26 cellular contexts compared by ENCODE assay signal in the genomic region with DNA sequence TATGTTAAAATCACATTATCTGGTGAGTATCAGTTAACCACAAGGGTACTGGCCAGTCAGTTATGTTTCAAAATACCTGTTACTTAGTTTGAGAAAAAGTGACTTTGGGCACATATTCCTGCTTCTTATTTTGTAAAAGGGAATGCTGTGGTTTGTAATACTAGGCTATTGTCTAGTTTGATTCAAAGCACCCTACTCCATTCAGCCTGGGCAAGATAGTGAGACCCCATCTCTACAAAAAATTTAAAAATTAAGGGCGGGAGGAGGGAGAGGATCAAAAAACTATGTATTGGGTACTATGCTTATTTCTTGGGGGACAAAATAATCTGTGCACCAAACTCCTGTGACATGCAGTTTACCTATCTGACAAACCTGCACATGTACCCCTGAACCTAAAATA. TPM values are rescaled to one million over a fixed set of nuclear protein-coding genes. Genes with fewer than 3 reads are reported as not detected.
DNase-seq lines count a peak whose midpoint lies in the region; ATAC-seq, FAIRE-seq and TF ChIP-seq lines count a peak whose summit lies in the region.
"Had no signal": no experiment of that assay in that cellular context is flagged by ENCODE, and none has a peak within 500 bp of the region (broad histone marks: within the 10 kb centered on the region; RNA-seq: fewer than 3 reads in every experiment).

No MANE protein-coding gene starts in this region.

- no peak overlapping the region for H3K4me3 Mint-ChIP-seq in astrocyte (ENCODE audit: unreplicated experiment)
- H3K4me3 Mint-ChIP-seq: CD14-positive monocyte; CD4-positive, alpha-beta T cell; CD8-positive, alpha-beta memory T cell had no signal

- peaks cover 1% of the 10 kb centered on the region for H3K4me1 Mint-ChIP-seq in astrocyte (ENCODE audit: low read depth, unreplicated experiment)

- TF ChIP-seq RAD21 in K562 (CRISPR knock-in tag; conservative IDR thresholded peaks at IDR 0.05 in 1 of 2, IDR thresholded peaks at IDR 0.05 in 1 of 2) = no peak

- no peak for TF ChIP-seq EP300 in K562 (IDR thresholded peaks at IDR 0.05; ENCODE audit: low read length)
- no peak for TF ChIP-seq EP300 in transverse colon (IDR thresholded peaks at IDR 0.05; ENCODE audit: low read depth)

- H3K27me3 ChIP-seq in astrocyte (ENCODE audit: insufficient read depth, low read length) = no peaks in the 10 kb centered on the region
- H3K27me3 ChIP-seq in K562 (ENCODE audit: control insufficient read depth in 2 of 2, insufficient read depth in 2 of 2, low read length in 2 of 2) = no peaks in the 10 kb centered on the region
- H3K27me3 ChIP-seq in transverse colon = no peaks in the 10 kb centered on the region
- H3K27me3 ChIP-seq: BE2C; BLaER1 treated with 17β-estradiol and CSF1 and Interleukin-3, amounts not matched to agents 10 nM and 100 nM had no signal

- H3K79me2 ChIP-seq in astrocyte (ENCODE audit: insufficient read depth, low read length) (peaks cover 8% of the 10 kb centered on the region), K562 (ENCODE audit: control insufficient read depth, insufficient read depth, low read length) (no peaks in the 10 kb centered on the region; the same call in 2 of the 3 replicates)

- peaks cover 9% of the 10 kb centered on the region for H3K36me3 Mint-ChIP-seq in astrocyte (ENCODE audit: low read depth, unreplicated experiment)

- H3K9me1 ChIP-seq in K562 (ENCODE audit: control insufficient read depth, insufficient read depth, low read length) = no peaks in the 10 kb centered on the region

- no peak for TF ChIP-seq CTCF in astrocyte (IDR thresholded peaks at IDR 0.05; ENCODE audit: insufficient read depth, low read depth, low read length)
- no peak for TF ChIP-seq CTCF in K562 (IDR thresholded peaks at IDR 0.05 in 2 of 3, conservative IDR thresholded peaks at IDR 0.05 in 1 of 3; ENCODE audit: insufficient read depth in 2 of 3, low read depth in 1 of 3, low read length in 3 of 3)
- TF ChIP-seq CTCF in transverse colon (IDR thresholded peaks at IDR 0.05) = no peak
- TF ChIP-seq CTCF in GM10266 (IDR thresholded peaks at IDR 0.05; ENCODE audit: control insufficient read depth, insufficient read depth, low read depth, missing control alignments) = no peak

- no peak for TF ChIP-seq POLR2A in K562 (conservative IDR thresholded peaks at IDR 0.05)
- no peak for TF ChIP-seq POLR2A in transverse colon (IDR thresholded peaks at IDR 0.05)

- 100% methylated on average over 1 of the region's 1 CpG for WGBS in K562 (ENCODE audit: insufficient coverage, low coverage, missing lambda C conversion rate)
- WGBS in transverse colon (ENCODE audit: low coverage in 1 of 2), 2 donors = 78 to 97% methylated on average over 1 of the region's 1 CpG

- no peak for FAIRE-seq in astrocyte (lab: Jason Lieb, UNC)
- FAIRE-seq in K562 (lab: Jason Lieb, UNC) = no peak
- FAIRE-seq: A549, D721Med, GM12891, H54 had no signal

- BruUV-seq in K562 (replicated peaks; lab: Mats Ljungman, UMichigan) = no TSS peak

- no peak overlapping the region for H3K4me3 ChIP-seq in astrocyte (ENCODE audit: insufficient read depth, low read depth, low read length)
- H3K4me3 ChIP-seq in K562 = no peak overlapping the region
- no peak overlapping the region for H3K4me3 ChIP-seq in transverse colon
- H3K4me3 ChIP-seq: A549; BLaER1 treated with 17β-estradiol and CSF1 and Interleukin-3, amounts not matched to agents 10 nM and 100 nM; HAP-1 had no signal

- peak; percentile 13 for DNase-seq in NOMO-1 treated with DMSO at 0.1 percent for 48 hours (lab: John Stamatoyannopoulos, UW; ENCODE audit: unreplicated experiment)
- no peak for DNase-seq in NOMO-1 (lab: John Stamatoyannopoulos, UW; ENCODE audit: unreplicated experiment in 2 of 2)
- peak; percentile 13 for DNase-seq in OCI-M1 (lab: John Stamatoyannopoulos, UW)
- peak; percentile 3 for DNase-seq in astrocyte (ENCODE audit: low read depth)
- DNase-seq in K562 (ENCODE audit: extremely low read depth in 1 of 4, low spot score in 3 of 4) = no peak
- no peak for DNase-seq in transverse colon
- DNase-seq in GM10266 (ENCODE audit: extremely low spot score) = no peak
- DNase-seq: 8988T; ACHN; AML-193; BE2C; CD4-positive, alpha-beta T cell; CD8-positive, alpha-beta memory T cell; DMS 273 treated with DMSO at 0.1 percent for 48 hours; DMS79; EL; GDM1; GOT3 had no signal

- H4K20me1 ChIP-seq in astrocyte (ENCODE audit: insufficient read depth, low read length) (peaks cover 20% of the 10 kb centered on the region), K562 (replicated peaks; ENCODE audit: control insufficient read depth, insufficient read depth, low read length) (no peaks in the 10 kb centered on the region)

- ATAC-seq in K562 (no peak), GM18498 (IDR thresholded peaks at IDR 0.05; ENCODE audit: unreplicated experiment) (no peak)
- ATAC-seq: A549 had no signal

- POLR2A ChIA-PET in K562 (lab: Yijun Ruan, JAX) = no interaction called here

- H3K27me3 Mint-ChIP-seq in astrocyte (ENCODE audit: low read depth, unreplicated experiment) = no peaks in the 10 kb centered on the region
- H3K27me3 Mint-ChIP-seq: CD4-positive, alpha-beta T cell; CD8-positive, alpha-beta memory T cell had no signal

- in situ Hi-C loops in K562 (cut with MboI) = no loop called here
- in situ Hi-C loops in transverse colon (cut with MboI; ENCODE audit: low pct_ligation_motif_present in 1 of 4, low pct_unique_long_range_greater_than_20kb in 1 of 4, low sequenced_read_pairs in 3 of 4) = no loop called here

- H3K4me1 ChIP-seq in astrocyte (ENCODE audit: insufficient read depth, low read length) (no peaks in the 10 kb centered on the region), K562 (replicated peaks in 1 of 2; ENCODE audit: control insufficient read depth in 2 of 2, insufficient read depth in 2 of 2, low read length in 2 of 2) (no peaks in the 10 kb centered on the region), transverse colon (no peaks in the 10 kb centered on the region)
- H3K4me1 ChIP-seq: A549, BE2C had no signal

- H3K4me2 ChIP-seq in astrocyte (ENCODE audit: low read length) = no peak overlapping the region
- no peak overlapping the region for H3K4me2 ChIP-seq in K562 (ENCODE audit: insufficient read depth, low read length)
- H3K4me2 ChIP-seq: A549; BLaER1 treated with 17β-estradiol and CSF1 and Interleukin-3, amounts not matched to agents 10 nM and 100 nM had no signal

- H3K36me3 ChIP-seq in astrocyte (ENCODE audit: insufficient read depth, low read length) (no peaks in the 10 kb centered on the region), K562 (ENCODE audit: control insufficient read depth, insufficient read depth, low read length) (no peaks in the 10 kb centered on the region), transverse colon (no peaks in the 10 kb centered on the region)
- H3K36me3 ChIP-seq: BE2C, HAP-1 had no signal

- H3K9ac ChIP-seq in astrocyte (ENCODE audit: low read length) = no peak overlapping the region
- H3K9ac ChIP-seq in K562 (ENCODE audit: insufficient read depth in 1 of 2, low read depth in 2 of 2, low read length in 2 of 2) = no peak overlapping the region
- H3K9ac ChIP-seq: BLaER1 treated with 17β-estradiol and CSF1 and Interleukin-3, amounts not matched to agents 10 nM and 100 nM had no signal

- intact Hi-C loops in K562 (cut with micrococcal nuclease) (no loop called here), transverse colon (cut with DNase I; ENCODE audit: low total_unique reads) (no loop called here)

- no peak overlapping the region for H3K27ac Mint-ChIP-seq in astrocyte (ENCODE audit: unreplicated experiment)
- H3K27ac Mint-ChIP-seq: CD14-positive monocyte; CD4-positive, alpha-beta T cell; CD8-positive, alpha-beta memory T cell had no signal

- H3K9me3 ChIP-seq in astrocyte (ENCODE audit: insufficient read depth, low read depth, low read length) = no peaks in the 10 kb centered on the region
- H3K9me3 ChIP-seq in K562 (replicated peaks; ENCODE audit: control insufficient read depth, insufficient read depth, low read depth, low read length) = no peaks in the 10 kb centered on the region
- no peaks in the 10 kb centered on the region for H3K9me3 ChIP-seq in transverse colon
- H3K9me3 ChIP-seq: A549; BE2C; BLaER1 treated with 17β-estradiol and CSF1 and Interleukin-3, amounts not matched to agents 10 nM and 100 nM; HAP-1 had no signal

- no peaks in the 10 kb centered on the region for H3K9me3 Mint-ChIP-seq in astrocyte (ENCODE audit: unreplicated experiment)
- H3K9me3 Mint-ChIP-seq: CD14-positive monocyte; CD4-positive, alpha-beta T cell; CD8-positive, alpha-beta memory T cell had no signal

- H2AFZ ChIP-seq in astrocyte (ENCODE audit: low read depth, low read length) (no peak overlapping the region), K562 (ENCODE audit: low read depth, low read length) (no peak overlapping the region)

- H3K27ac ChIP-seq in astrocyte (ENCODE audit: low read depth, low read length) = no peak overlapping the region
- H3K27ac ChIP-seq in K562 (ENCODE audit: extremely low read depth, low read depth, low read length) = no peak overlapping the region
- no peak overlapping the region for H3K27ac ChIP-seq in transverse colon
- H3K27ac ChIP-seq: A549; BLaER1 treated with 17β-estradiol and CSF1 and Interleukin-3, amounts not matched to agents 10 nM and 100 nM had no signal

- CTCF ChIA-PET in K562 (lab: Yijun Ruan, JAX; ENCODE audit: low intra/inter-chr PET ratio) = no interaction called here

RNA-seq across cellular contexts. Expression of gene MBD5, which starts 18.9 kb away (rescaled TPM):
- 52.8 and 53.6 TPM in 2 replicates for total RNA-seq in astrocyte
- total RNA-seq in K562 (2011; cell fraction: chromatin; rRNA removed; ENCODE audit: low replicate concordance) = 27.5 and 81.6 TPM in 2 replicates
- total RNA-seq in K562 (2011; cell fraction: nucleolus; rRNA removed) = 19.5 and 21.8 TPM in 2 replicates
- total RNA-seq in K562 (2011; cell fraction: nucleoplasm; rRNA removed) = 51.9 and 119 TPM in 2 replicates
- total RNA-seq in K562 (2014; rRNA removed) = 5.1 and 5.4 TPM in 2 replicates
- 11.1 and 13.0 TPM in 2 replicates for total RNA-seq in K562 (2014; rRNA removed; fragmentation: Illumina TruSeq; extraction: Trizol)
- total RNA-seq in K562 (2015; rRNA removed; fragmentation: Illumina TruSeq; extraction: Trizol) = 9.5 and 12.0 TPM in 2 replicates
- total RNA-seq in K562 (2021) = 9.8 and 13.9 TPM in 2 replicates
- 14.5 and 24.2 TPM in 2 replicates for polyA plus RNA-seq in K562 (2011; rRNA removed)
- polyA plus RNA-seq in K562 (2011; cell fraction: cytosol; rRNA removed) = 8.2 and 11.8 TPM in 2 replicates
- 32.2 and 33.0 TPM in 2 replicates for polyA plus RNA-seq in K562 (2011; cell fraction: nucleus; rRNA removed)
- polyA plus RNA-seq in K562 (2012) = 7.0 and 9.5 TPM in 2 replicates
- 9.0 and 9.1 TPM in 2 replicates for polyA plus RNA-seq in K562 (2014; fragmentation: Illumina TruSeq; extraction: Trizol)
- polyA plus RNA-seq in K562 (2014; fragmentation: Nextera tagmentation; extraction: Ambion mirVana) = 1 to 10 TPM; 3.4 to 3.6 TPM
- polyA plus RNA-seq in K562 (2014; rRNA removed) = 6.2 and 6.8 TPM in 2 replicates
- 34.7 and 48.3 TPM in 2 replicates for polyA minus RNA-seq in K562 (2011; rRNA and poly(A)+ RNA removed)
- 7.8 and 18.7 TPM in 2 replicates for polyA minus RNA-seq in K562 (2011; cell fraction: cytosol; rRNA and poly(A)+ RNA removed)
- 63.7 and 108 TPM in 2 replicates for polyA minus RNA-seq in K562 (2011; cell fraction: nucleus; rRNA and poly(A)+ RNA removed)
- 10 to 100 TPM; 29.9 to 67.3 (median 52.6) TPM for total RNA-seq in transverse colon

RNA-seq across cellular contexts. Expression of gene ORC4, which starts 19.2 kb away (rescaled TPM):
- total RNA-seq in astrocyte (39.3 and 43.8 TPM in 2 replicates), K562 (2014; rRNA removed) (61.4 and 62.2 TPM in 2 replicates), K562 (2014; rRNA removed; fragmentation: Illumina TruSeq; extraction: Trizol) (70.0 and 94.9 TPM in 2 replicates), K562 (2015; rRNA removed; fragmentation: Illumina TruSeq; extraction: Trizol) (49.2 and 58.6 TPM in 2 replicates), K562 (2021) (60.3 and 65.4 TPM in 2 replicates), transverse colon (10 to 100 TPM in 3 of 4 donors, 1 to 10 TPM in 1; 5.2 to 65.3 (median 50.1) TPM)
- 31.8 and 105 TPM in 2 replicates for total RNA-seq in K562 (2011; cell fraction: chromatin; rRNA removed; ENCODE audit: low replicate concordance)
- 17.7 and 26.2 TPM in 2 replicates for total RNA-seq in K562 (2011; cell fraction: nucleolus; rRNA removed)
- 42.5 and 60.5 TPM in 2 replicates for total RNA-seq in K562 (2011; cell fraction: nucleoplasm; rRNA removed)
- polyA plus RNA-seq in K562 (2011; rRNA removed) (58.4 and 86.5 TPM in 2 replicates), K562 (2014; fragmentation: Illumina TruSeq; extraction: Trizol) (64.1 and 100 TPM in 2 replicates), K562 (2014; fragmentation: Nextera tagmentation; extraction: Ambion mirVana) (10 to 100 TPM; 86.8 to 90.0 TPM), K562 (2014; rRNA removed) (70.5 and 86.5 TPM in 2 replicates)
- polyA plus RNA-seq in K562 (2011; cell fraction: cytosol; rRNA removed) = 14.9 and 49.8 TPM in 2 replicates
- polyA plus RNA-seq in K562 (2011; cell fraction: nucleus; rRNA removed) = 38.3 and 62.9 TPM in 2 replicates
- polyA plus RNA-seq in K562 (2012) = 51.3 and 54.1 TPM in 2 replicates
- polyA minus RNA-seq in K562 (2011; rRNA and poly(A)+ RNA removed) = 73.0 and 88.3 TPM in 2 replicates
- polyA minus RNA-seq in K562 (2011; cell fraction: cytosol; rRNA and poly(A)+ RNA removed) = 21.6 and 26.1 TPM in 2 replicates
- polyA minus RNA-seq in K562 (2011; cell fraction: nucleus; rRNA and poly(A)+ RNA removed) = 42.7 and 84.9 TPM in 2 replicates

Comparison
In these comparisons a context has a peak if more than half of its experiments do, and no peak if none do; other contexts are left out.
1. DNase-seq: peak in NOMO-1 treated with DMSO at 0.1 percent for 48 hours (single experiment), OCI-M1 (single experiment) and astrocyte (single experiment); none in NOMO-1 (0 of 2), K562 (0 of 4), transverse colon (single experiment) and GM10266 (single experiment).